ENCODE assay signal across 8 cellular contexts in genomic region chr10:69328346-69328687, GRCh38. TPM values are rescaled to one million over a fixed set of nuclear protein-coding genes. Genes with fewer than 3 reads are reported as not detected.
DNase-seq lines count a peak whose midpoint lies in the region; ATAC-seq and TF ChIP-seq lines count a peak whose summit lies in the region.

No MANE protein-coding gene starts in this region.

- DNase-seq in NCI-H2227 treated with DMSO at 0.1 percent for 48 hours (lab: John Stamatoyannopoulos, UW): peak; percentile 19
- DNase-seq in NCI-H2227 (lab: John Stamatoyannopoulos, UW; ENCODE audit: unreplicated experiment): no peak
- no peak for DNase-seq in Peyer's patch
- DNase-seq in stomach: no peak
- DNase-seq in MG63: no peak
- no peak for DNase-seq in islet precursor cell

- H3K27me3 ChIP-seq in Peyer's patch (no peaks in the 10 kb centered on the region), gastroesophageal sphincter (no peaks in the 10 kb centered on the region), stomach (no peaks in the 10 kb centered on the region), MG63 (no peaks in the 10 kb centered on the region)

- TF ChIP-seq EP300 in gastroesophageal sphincter (IDR thresholded peaks at IDR 0.05) (no peak), stomach (IDR thresholded peaks at IDR 0.05) (no peak)

- H3K4me1 ChIP-seq in Peyer's patch (peaks cover 0 to 10% (median 1%) of the 10 kb centered on the region in 4 donors), gastroesophageal sphincter (peaks cover 5 to 98% (median 36%) of the 10 kb centered on the region in 3 donors), stomach (peaks cover 42 to 97% (median 74%) of the 10 kb centered on the region in 4 donors)

- no peak for TF ChIP-seq POLR2A in Peyer's patch (IDR thresholded peaks at IDR 0.05)
- TF ChIP-seq POLR2A in gastroesophageal sphincter (IDR thresholded peaks at IDR 0.05): no peak
- TF ChIP-seq POLR2A in stomach (IDR thresholded peaks at IDR 0.05): no peak

- H3K27ac ChIP-seq in Peyer's patch (peak overlapping the region; percentile 33 to 56 (median 46)), gastroesophageal sphincter (peak overlapping the region; percentile 54 to 90 (median 84)), stomach (peak overlapping the region; percentile 77 to 86 (median 84))

- TF ChIP-seq CTCF in Peyer's patch (IDR thresholded peaks at IDR 0.05) (no peak), gastroesophageal sphincter (IDR thresholded peaks at IDR 0.05) (no peak), stomach (IDR thresholded peaks at IDR 0.05) (no peak)

- H3K4me3 ChIP-seq in Peyer's patch (no peak overlapping the region), gastroesophageal sphincter (peak overlapping the region in 1 of 2 donors; percentile 35), stomach (peak overlapping the region in 3 of 4 donors; percentile 22 to 29 (median 29)), MG63 (no peak overlapping the region)

- WGBS in gastroesophageal sphincter (ENCODE audit: low coverage in 1 of 2), 2 donors: 44 to 56% methylated on average over 6 to 7 of the region's 7 CpGs
- 33 to 56% (median 46%) methylated on average over 7 of the region's 7 CpGs for WGBS in stomach, 5 donors

- ATAC-seq in gastroesophageal sphincter (no peak), HG02973 (IDR thresholded peaks at IDR 0.05; ENCODE audit: unreplicated experiment) (no peak)

- H3K36me3 ChIP-seq in Peyer's patch: no peaks in the 10 kb centered on the region
- no peaks in the 10 kb centered on the region for H3K36me3 ChIP-seq in gastroesophageal sphincter
- peaks cover 0 to 21% (median 0%) of the 10 kb centered on the region in 4 donors for H3K36me3 ChIP-seq in stomach
- peaks cover 10% of the 10 kb centered on the region for H3K36me3 ChIP-seq in MG63

- intact Hi-C loops in stomach (cut with DNase I; ENCODE audit: low total_unique reads): loop anchor here (10.0 kb wide), 1 partner anchor 56 kb away; no protein-coding TSS in a partner anchor

- no peaks in the 10 kb centered on the region for H3K9me3 ChIP-seq in Peyer's patch
- H3K9me3 ChIP-seq in gastroesophageal sphincter: no peaks in the 10 kb centered on the region
- no peaks in the 10 kb centered on the region for H3K9me3 ChIP-seq in stomach
- no peaks in the 10 kb centered on the region for H3K9me3 ChIP-seq in MG63

RNA-seq across cellular contexts. Expression of gene HK1, which starts 50.0 kb away (rescaled TPM):
- total RNA-seq in Peyer's patch (10 to 100 TPM; 12.5 to 47.0 (median 12.6) TPM), gastroesophageal sphincter (100 to 1,000 TPM in 3 of 4 donors, 10 to 100 TPM in 1; 92.5 to 216 (median 126) TPM), stomach (10 to 100 TPM; 32.7 to 60.9 (median 54.5) TPM)
- polyA plus RNA-seq in stomach: 10 to 100 TPM; 42.6 to 48.0 (median 43.7) TPM
- 72.2 and 83.2 TPM in 2 replicates for total RNA-seq in MG63 (2014; rRNA removed; shearing (Covaris generic); ENCODE audit: low replicate concordance)

Comparison
In these comparisons a context has a peak if more than half of its experiments do, and no peak if none do; other contexts are left out.
1. H3K4me3 ChIP-seq: peak in stomach (3 of 4); none in Peyer's patch (0 of 4) and MG63 (single experiment).
2. Peak in every context shown above with its lines, with median percentiles within 50 percentile points of each other: H3K27ac ChIP-seq.